Comparison of ENCODE assay signal across 38 cellular contexts in the genomic region with DNA sequence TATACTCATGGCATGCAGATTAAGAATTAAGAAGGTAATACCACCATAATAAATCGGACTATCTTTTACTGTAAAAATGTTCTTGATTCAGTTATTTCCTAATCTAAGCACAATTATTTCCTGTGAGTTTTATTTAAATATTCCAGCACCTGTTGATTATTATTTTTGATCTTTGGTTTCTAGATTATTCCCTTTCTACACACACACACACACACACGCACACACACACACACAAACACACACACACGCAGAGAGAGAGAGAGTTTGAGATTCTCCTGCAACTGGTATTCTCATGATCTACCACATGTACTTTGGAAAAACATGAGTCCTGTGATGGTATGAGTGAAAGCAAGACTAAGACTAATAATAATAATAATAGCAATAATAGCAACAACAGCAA. TPM values are rescaled to one million over a fixed set of nuclear protein-coding genes. Genes with fewer than 3 reads are reported as not detected.
"Had no signal": no experiment of that assay in that cellular context is flagged by ENCODE, and none has a peak within 500 bp of the region (broad histone marks: within the 10 kb centered on the region; RNA-seq: fewer than 3 reads in every experiment).

No MANE protein-coding gene starts in this region.

- FAIRE-seq: bronchial epithelial cell had no signal

- H3K27ac ChIP-seq: adrenal gland, ascending aorta, body of pancreas, brain microvascular endothelial cell, breast epithelium, cardiac muscle cell had no signal

- H3K27me3 Mint-ChIP-seq: activated naive CD4-positive, alpha-beta T cell treated with anti-CD3 and anti-CD28 coated beads, Interleukin-2, amount 10 ng/mL, durations not matched to agents 7 days and 5 days; activated naive CD4-positive, alpha-beta T cell treated with anti-CD3 and anti-CD28 coated beads, Interleukin-2, amount 50 U/mL, for 24 hours; activated naive CD8-positive, alpha-beta T cell; activated naive CD8-positive, alpha-beta T cell treated with anti-CD3 and anti-CD28 coated beads for 36 hours; activated naive CD8-positive, alpha-beta T cell treated with anti-CD3 and anti-CD28 coated beads, Interleukin-2, amount 10 ng/mL, durations not matched to agents 7 days and 5 days; activated naive CD8-positive, alpha-beta T cell treated with anti-CD3 and anti-CD28 coated beads, Interleukin-2, amount 50 U/mL, for 24 hours; activated T-cell treated with anti-CD3 and anti-CD28 coated beads, Interleukin-2, amount 50 U/mL, for 24 hours; central memory CD8-positive, alpha-beta T cell had no signal

- H3K27ac Mint-ChIP-seq: activated naive CD4-positive, alpha-beta T cell treated with anti-CD3 and anti-CD28 coated beads for 36 hours; activated naive CD4-positive, alpha-beta T cell treated with anti-CD3 and anti-CD28 coated beads, Interleukin-2, amount 10 ng/mL, durations not matched to agents 7 days and 5 days; activated naive CD4-positive, alpha-beta T cell treated with anti-CD3 and anti-CD28 coated beads, Interleukin-2, amount 50 U/mL, for 24 hours; activated naive CD8-positive, alpha-beta T cell; activated naive CD8-positive, alpha-beta T cell treated with anti-CD3 and anti-CD28 coated beads for 36 hours; activated naive CD8-positive, alpha-beta T cell treated with anti-CD3 and anti-CD28 coated beads, Interleukin-2, amount 10 ng/mL, durations not matched to agents 7 days and 5 days; activated naive CD8-positive, alpha-beta T cell treated with anti-CD3 and anti-CD28 coated beads, Interleukin-2, amount 50 U/mL, for 24 hours; activated T-helper 1 cell treated with anti-CD3 and anti-CD28 coated beads, Interleukin-12 subunit alpha, Interleukin-12 subunit beta, Interleukin-2, Interleukin-4 antibody, amounts not matched to agents 30 ng/mL and 10 ng/mL and 1 ng/mL, durations not matched to agents 14 hours and 24 hours and 36 hours; activated T-helper 2 cell treated with anti-CD3 and anti-CD28 coated beads, Interferon-gamma antibody, Interleukin-2, Interleukin-4, amounts not matched to agents 10 μg/mL and 5 μg/mL and 100 μg/mL, durations not matched to agents 14 hours and 24 hours and 36 hours; brain had no signal

- H3K36me3 ChIP-seq: adrenal gland, ascending aorta, brain microvascular endothelial cell, breast epithelium, cardiac muscle cell had no signal

- H3K4me1 ChIP-seq: adrenal gland, ascending aorta, breast epithelium had no signal

- H3K27me3 ChIP-seq: adrenal gland, ascending aorta, body of pancreas, brain microvascular endothelial cell, breast epithelium, cardiac muscle cell had no signal

- H3K4me3 Mint-ChIP-seq: activated naive CD4-positive, alpha-beta T cell treated with anti-CD3 and anti-CD28 coated beads for 36 hours; activated naive CD4-positive, alpha-beta T cell treated with anti-CD3 and anti-CD28 coated beads, Interleukin-2, amount 10 ng/mL, durations not matched to agents 7 days and 5 days; activated naive CD4-positive, alpha-beta T cell treated with anti-CD3 and anti-CD28 coated beads, Interleukin-2, amount 50 U/mL, for 24 hours; activated naive CD8-positive, alpha-beta T cell; activated naive CD8-positive, alpha-beta T cell treated with anti-CD3 and anti-CD28 coated beads for 36 hours; activated naive CD8-positive, alpha-beta T cell treated with anti-CD3 and anti-CD28 coated beads, Interleukin-2, amount 10 ng/mL, durations not matched to agents 7 days and 5 days; activated naive CD8-positive, alpha-beta T cell treated with anti-CD3 and anti-CD28 coated beads, Interleukin-2, amount 50 U/mL, for 24 hours; activated T-cell treated with anti-CD3 and anti-CD28 coated beads, Interleukin-2, amount 50 U/mL, for 24 hours; activated T-cell treated with anti-CD3 and anti-CD28 coated beads, Interleukin-2, amount 50 U/mL, for 4 hours; activated T-cell treated with anti-CD3 and anti-CD28 coated beads, Interleukin-2, amount 50 U/mL, for 72 hours; activated T-helper 1 cell treated with anti-CD3 and anti-CD28 coated beads, Interleukin-12 subunit alpha, Interleukin-12 subunit beta, Interleukin-2, Interleukin-4 antibody, amounts not matched to agents 30 ng/mL and 10 ng/mL and 1 ng/mL, durations not matched to agents 14 hours and 24 hours and 36 hours; brain; central memory CD8-positive, alpha-beta T cell had no signal

- ATAC-seq: activated naive CD4-positive, alpha-beta T cell treated with anti-CD3 and anti-CD28 coated beads, Interleukin-2, amount 50 U/mL, for 72 hours; activated naive CD8-positive, alpha-beta T cell treated with anti-CD3 and anti-CD28 coated beads, Interleukin-2, amount 50 U/mL, for 24 hours; activated T-cell treated with anti-CD3 and anti-CD28 coated beads, Interleukin-2, amount 50 U/mL, for 4 hours; activated T-cell treated with anti-CD3 and anti-CD28 coated beads, Interleukin-2, amount 50 U/mL, for 72 hours; body of pancreas had no signal

- H3K36me3 Mint-ChIP-seq: activated naive CD4-positive, alpha-beta T cell treated with anti-CD3 and anti-CD28 coated beads, Interleukin-2, amount 10 ng/mL, durations not matched to agents 7 days and 5 days; activated naive CD4-positive, alpha-beta T cell treated with anti-CD3 and anti-CD28 coated beads, Interleukin-2, amount 50 U/mL, for 72 hours had no signal

- H3K9me3 Mint-ChIP-seq: activated naive CD4-positive, alpha-beta T cell treated with anti-CD3 and anti-CD28 coated beads for 36 hours; activated naive CD4-positive, alpha-beta T cell treated with anti-CD3 and anti-CD28 coated beads, Interleukin-2, amount 10 ng/mL, durations not matched to agents 7 days and 5 days; activated naive CD4-positive, alpha-beta T cell treated with anti-CD3 and anti-CD28 coated beads, Interleukin-2, amount 50 U/mL, for 24 hours; activated naive CD4-positive, alpha-beta T cell treated with anti-CD3 and anti-CD28 coated beads, Interleukin-2, amount 50 U/mL, for 72 hours; activated naive CD8-positive, alpha-beta T cell treated with anti-CD3 and anti-CD28 coated beads for 36 hours; activated naive CD8-positive, alpha-beta T cell treated with anti-CD3 and anti-CD28 coated beads, Interleukin-2, amount 10 ng/mL, durations not matched to agents 7 days and 5 days; activated naive CD8-positive, alpha-beta T cell treated with anti-CD3 and anti-CD28 coated beads, Interleukin-2, amount 50 U/mL, for 24 hours; activated T-cell treated with anti-CD3 and anti-CD28 coated beads, Interleukin-2, amount 50 U/mL, for 24 hours; activated T-cell treated with anti-CD3 and anti-CD28 coated beads, Interleukin-2, amount 50 U/mL, for 4 hours; activated T-cell treated with anti-CD3 and anti-CD28 coated beads, Interleukin-2, amount 50 U/mL, for 72 hours; activated T-helper 1 cell treated with anti-CD3 and anti-CD28 coated beads, Interleukin-12 subunit alpha, Interleukin-12 subunit beta, Interleukin-2, Interleukin-4 antibody, amounts not matched to agents 30 ng/mL and 10 ng/mL and 1 ng/mL, durations not matched to agents 14 hours and 24 hours and 36 hours; activated T-helper 2 cell treated with anti-CD3 and anti-CD28 coated beads, Interferon-gamma antibody, Interleukin-2, Interleukin-4, amounts not matched to agents 10 μg/mL and 5 μg/mL and 100 μg/mL, durations not matched to agents 14 hours and 24 hours and 36 hours; central memory CD8-positive, alpha-beta T cell had no signal

- H3K4me3 ChIP-seq: adrenal gland, ascending aorta, body of pancreas, breast epithelium, cardiac muscle cell had no signal

- H3K4me1 Mint-ChIP-seq: activated naive CD4-positive, alpha-beta T cell treated with anti-CD3 and anti-CD28 coated beads, Interleukin-2, amount 10 ng/mL, durations not matched to agents 7 days and 5 days; activated naive CD4-positive, alpha-beta T cell treated with anti-CD3 and anti-CD28 coated beads, Interleukin-2, amount 50 U/mL, for 24 hours; activated naive CD8-positive, alpha-beta T cell treated with anti-CD3 and anti-CD28 coated beads for 36 hours; activated naive CD8-positive, alpha-beta T cell treated with anti-CD3 and anti-CD28 coated beads, Interleukin-2, amount 10 ng/mL, durations not matched to agents 7 days and 5 days; central memory CD8-positive, alpha-beta T cell had no signal

- DNase-seq: activated effector memory CD4-positive, alpha-beta T cell treated with anti-CD3 and anti-CD28 coated beads, Interleukin-2, amount 50 U/mL, for 16 hours; activated effector memory CD4-positive, alpha-beta T cell treated with Interleukin-2 at 50 U/mL for 16 hours; activated gamma-delta T cell; activated gamma-delta T cell treated with Interleukin-2 at 50 U/mL for 16 hours; activated naive CD4-positive, alpha-beta T cell; activated naive CD4-positive, alpha-beta T cell treated with anti-CD3 and anti-CD28 coated beads for 36 hours; activated naive CD4-positive, alpha-beta T cell treated with anti-CD3 and anti-CD28 coated beads, Interleukin-2, amount 10 ng/mL, durations not matched to agents 7 days and 5 days; activated naive CD4-positive, alpha-beta T cell treated with anti-CD3 and anti-CD28 coated beads, Interleukin-2, amount 50 U/mL, for 16 hours; activated naive CD4-positive, alpha-beta T cell treated with Interleukin-2 at 50 U/mL for 16 hours; activated naive CD8-positive, alpha-beta T cell treated with anti-CD3 and anti-CD28 coated beads for 36 hours; activated naive CD8-positive, alpha-beta T cell treated with anti-CD3 and anti-CD28 coated beads, Interleukin-2, amount 10 ng/mL, durations not matched to agents 7 days and 5 days; activated naive CD8-positive, alpha-beta T cell treated with anti-CD3 and anti-CD28 coated beads, Interleukin-2, amount 50 U/mL, for 24 hours; activated T-cell treated with anti-CD3 and anti-CD28 coated beads, Interleukin-2, amount 50 U/mL, for 24 hours; activated T-cell treated with anti-CD3 and anti-CD28 coated beads, Interleukin-2, amount 50 U/mL, for 4 hours; activated T-cell treated with anti-CD3 and anti-CD28 coated beads, Interleukin-2, amount 50 U/mL, for 48 hours; activated T-cell treated with anti-CD3 and anti-CD28 coated beads, Interleukin-2, amount 50 U/mL, for 72 hours; adrenal gland; amniotic stem cell; amygdala; anterior cingulate cortex; aorta; body of pancreas; brain microvascular endothelial cell; caudate nucleus; central memory CD4-positive, alpha-beta T cell; cerebellar nuclear complex had no signal

- H3K9me3 ChIP-seq: adrenal gland, ascending aorta, body of pancreas, breast epithelium had no signal

RNA-seq across cellular contexts. Expression of a gene that starts 17.0 kb away (rescaled TPM):
- total RNA-seq: activated naive CD4-positive, alpha-beta T cell treated with anti-CD3 and anti-CD28 coated beads for 36 hours; activated naive CD8-positive, alpha-beta T cell treated with anti-CD3 and anti-CD28 coated beads for 36 hours; activated naive CD8-positive, alpha-beta T cell treated with anti-CD3 and anti-CD28 coated beads, Interleukin-2, amount 10 ng/mL, durations not matched to agents 7 days and 5 days; activated T-cell treated with anti-CD3 and anti-CD28 coated beads, Interleukin-2, amount 50 U/mL, for 4 hours; activated T-cell treated with anti-CD3 and anti-CD28 coated beads, Interleukin-2, amount 50 U/mL, for 72 hours; activated T-helper 1 cell treated with anti-CD3 and anti-CD28 coated beads, Interleukin-12 subunit alpha, Interleukin-12 subunit beta, Interleukin-2, Interleukin-4 antibody, amounts not matched to agents 30 ng/mL and 10 ng/mL and 1 ng/mL, durations not matched to agents 14 hours and 24 hours and 36 hours; activated T-helper 2 cell treated with anti-CD3 and anti-CD28 coated beads, Interferon-gamma antibody, Interleukin-2, Interleukin-4, amounts not matched to agents 10 μg/mL and 5 μg/mL and 100 μg/mL, durations not matched to agents 14 hours and 24 hours and 36 hours; bronchial epithelial cell; chondrocyte had no signal
